11 cellular contexts compared by ENCODE assay signal in the genomic region with DNA sequence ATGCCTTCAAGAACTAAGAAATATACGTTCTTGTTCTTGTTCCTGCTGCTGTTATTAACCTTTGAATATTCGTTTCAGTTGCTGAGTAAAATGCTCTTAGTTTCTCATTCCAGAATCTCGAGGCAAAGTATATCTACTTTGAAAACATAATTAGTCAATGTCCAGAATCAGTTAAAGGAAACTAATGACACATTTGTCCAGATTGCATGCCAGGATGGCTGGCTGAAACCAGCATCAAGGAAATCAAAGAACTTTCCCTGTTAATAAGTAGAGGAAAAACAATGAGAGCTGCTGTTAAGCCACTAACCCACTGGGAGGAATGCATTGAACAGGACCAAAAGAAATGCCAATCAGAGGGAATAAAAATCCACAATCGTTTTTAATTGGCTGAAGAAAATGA.
"Had no signal": no experiment of that assay in that cellular context is flagged by ENCODE, and none has a peak within 500 bp of the region (broad histone marks: within the 10 kb centered on the region; RNA-seq: fewer than 3 reads in every experiment).

No MANE protein-coding gene starts in this region.

- H3K9me3 ChIP-seq: breast epithelium, lower lobe of right lung, tibial artery, vagina had no signal

- H3K36me3 ChIP-seq: breast epithelium, lower lobe of right lung, tibial artery, vagina had no signal

- H3K27ac Mint-ChIP-seq: naive thymus-derived CD4-positive, alpha-beta T cell had no signal

- H3K27ac ChIP-seq: breast epithelium, lower lobe of right lung, tibial artery, vagina had no signal

- ATAC-seq: lower lobe of right lung; naive thymus-derived CD4-positive, alpha-beta T cell had no signal

- DNase-seq: activated CD4-positive, alpha-beta T cell treated with anti-CD3 and anti-CD28 coated beads, Interleukin-2, amount 50 U/mL, for 1 hour; activated CD4-positive, CD25-positive, alpha-beta regulatory T cell; activated naive CD4-positive, alpha-beta T cell treated with anti-CD3 and anti-CD28 coated beads, Interleukin-2, amount 50 U/mL, for 16 hours; activated T-cell treated with anti-CD3 and anti-CD28 coated beads, Interleukin-2, amount 50 U/mL, for 1 hour; amniotic stem cell; lower lobe of right lung; occipital lobe; tibial artery had no signal

- H3K4me3 Mint-ChIP-seq: naive thymus-derived CD4-positive, alpha-beta T cell had no signal

- H3K27me3 ChIP-seq: breast epithelium, tibial artery, vagina had no signal

- H3K4me3 ChIP-seq: breast epithelium, lower lobe of right lung, tibial artery, vagina had no signal

- H3K4me1 ChIP-seq: breast epithelium, lower lobe of right lung, tibial artery, vagina had no signal
